Comparison of ENCODE assay signal across 8 cellular contexts in genomic region chr12:79373896-79374499, GRCh38.
A peak's percentile ranks its signal among the peaks of the same experiment; 100 is the strongest.
DNase-seq lines count a peak whose midpoint lies in the region; ATAC-seq, FAIRE-seq and TF ChIP-seq lines count a peak whose summit lies in the region.

No MANE protein-coding gene starts in this region.

- ATAC-seq in HG03432 (IDR thresholded peaks at IDR 0.05; ENCODE audit: unreplicated experiment): peak; percentile 83
- no peak for ATAC-seq in stimulated activated naive CD8-positive, alpha-beta T cell treated with anti-CD3 and anti-CD28 coated beads, Interleukin-15, Interleukin-2, amounts not matched to agents 100 U/mL and 50 U/mL, for 24 hours

- no peak overlapping the region for H2AFZ ChIP-seq in fibroblast of lung (ENCODE audit: low read length)

- POLR2A ChIA-PET in RWPE1 (lab: Yijun Ruan, JAX; ENCODE audit: low non-redundant PET): no interaction called here

- DNase-seq in NCI-H1417 (lab: John Stamatoyannopoulos, UW) (peak; percentile 38 to 60 (median 39)), NCI-H1417 treated with DMSO at 0.1 percent for 48 hours (lab: John Stamatoyannopoulos, UW) (no peak), GM19239 (ENCODE audit: insufficient read length, low spot score) (no peak), RWPE1 (ENCODE audit: low spot score) (peak; percentile 53), fibroblast of lung (ENCODE audit: low read depth in 2 of 2) (peak; percentile 22 to 41), GOT3 (lab: John Stamatoyannopoulos, UW) (no peak)
- DNase-seq in stimulated activated naive CD8-positive, alpha-beta T cell treated with anti-CD3 and anti-CD28 coated beads, Interleukin-15, Interleukin-2, amounts not matched to agents 100 U/mL and 50 U/mL, for 24 hours: peak; percentile 30

- H4K20me1 ChIP-seq in fibroblast of lung (ENCODE audit: control insufficient read depth, extremely low read depth, insufficient read depth, low read length): no peaks in the 10 kb centered on the region

- FAIRE-seq in GM19239 (lab: Jason Lieb, UNC): peak; percentile 14

- H3K27me3 ChIP-seq in fibroblast of lung (ENCODE audit: control insufficient read depth, insufficient read depth, low read length): no peaks in the 10 kb centered on the region

- TF ChIP-seq CTCF in RWPE1 (conservative IDR thresholded peaks at IDR 0.05; ENCODE audit: low read depth) (peak; percentile 61), fibroblast of lung (conservative IDR thresholded peaks at IDR 0.05 in 1 of 2, IDR thresholded peaks at IDR 0.05 in 1 of 2; ENCODE audit: low read depth in 1 of 2, low read length in 2 of 2) (peak; percentile 86 to 87)

- H3K9me3 ChIP-seq in fibroblast of lung (ENCODE audit: control insufficient read depth, insufficient read depth, low read depth, low read length): no peaks in the 10 kb centered on the region

- H3K4me3 ChIP-seq in fibroblast of lung (replicated peaks in 1 of 4; ENCODE audit: control extremely low read depth in 1 of 4, insufficient read depth in 1 of 4, low read depth in 3 of 4, low read length in 4 of 4): no peak overlapping the region

- no peaks in the 10 kb centered on the region for H3K4me1 ChIP-seq in fibroblast of lung (ENCODE audit: control insufficient read depth, extremely low read depth, insufficient read depth, low read length)

- H3K4me2 ChIP-seq in fibroblast of lung (ENCODE audit: extremely low read depth, insufficient read depth, low read length): no peak overlapping the region

- CTCF ChIA-PET in RWPE1 (lab: Yijun Ruan, JAX): interaction anchor here (0.7 to 1.5 kb wide), 2 partner anchors 29 to 658 kb away, joined by 3 read pairs; no protein-coding TSS in a partner anchor

- H3K36me3 ChIP-seq in fibroblast of lung (ENCODE audit: control insufficient read depth, insufficient read depth, low read length): no peaks in the 10 kb centered on the region

- no peaks in the 10 kb centered on the region for H3K79me2 ChIP-seq in fibroblast of lung (ENCODE audit: control insufficient read depth, insufficient read depth, low read length)

- H3K27ac ChIP-seq in RWPE1: no peak overlapping the region
- H3K27ac ChIP-seq in fibroblast of lung (ENCODE audit: insufficient read depth, low read length): no peak overlapping the region

- H3K9ac ChIP-seq in fibroblast of lung (ENCODE audit: insufficient read depth, low read length): no peak overlapping the region

Comparison
In these comparisons a context has a peak if more than half of its experiments do, and no peak if none do; other contexts are left out.
1. DNase-seq: peak in NCI-H1417 (3 of 3), RWPE1 (single experiment), fibroblast of lung (2 of 2) and stimulated activated naive CD8-positive, alpha-beta T cell treated with anti-CD3 and anti-CD28 coated beads, Interleukin-15, Interleukin-2, amounts not matched to agents 100 U/mL and 50 U/mL, for 24 hours (single experiment); none in NCI-H1417 treated with DMSO at 0.1 percent for 48 hours (single experiment), GM19239 (single experiment) and GOT3 (single experiment).